Comparison of ENCODE assay signal across 16 cellular contexts in the genomic region with DNA sequence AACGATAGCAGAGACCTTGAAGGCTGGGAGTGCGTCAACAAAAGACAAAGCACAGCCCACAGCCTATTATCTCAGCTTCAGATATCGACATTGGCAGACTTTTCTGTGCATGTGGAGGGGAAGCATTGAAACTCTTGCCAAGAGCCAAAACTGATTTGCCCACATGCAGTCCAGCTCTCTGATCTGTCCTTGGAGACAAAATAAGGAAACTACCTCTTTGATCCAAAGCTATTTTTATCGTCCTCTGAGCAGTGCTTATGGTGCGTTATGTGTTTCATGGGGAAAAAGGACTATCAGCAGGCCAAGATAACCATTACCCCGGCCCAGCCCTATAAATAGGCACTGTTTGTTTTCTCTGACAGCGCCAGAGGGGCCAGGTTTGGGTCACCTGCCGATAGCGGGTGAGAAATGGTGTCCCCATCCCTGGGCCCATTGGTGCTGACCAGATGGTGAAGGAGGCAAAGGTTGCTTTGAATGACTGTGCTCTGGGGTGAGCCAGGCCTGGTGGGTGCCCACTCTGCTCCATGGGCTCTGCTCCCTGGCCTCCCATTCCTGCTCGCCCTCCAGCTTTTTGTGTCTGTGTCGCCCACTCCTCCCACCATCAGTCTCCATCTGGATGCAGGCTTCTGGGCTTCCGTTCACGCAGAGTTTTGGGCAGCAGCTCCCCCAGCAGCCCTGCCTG.
DNase-seq lines count a peak whose midpoint lies in the region; ATAC-seq and TF ChIP-seq lines count a peak whose summit lies in the region.
"Had no signal": no experiment of that assay in that cellular context is flagged by ENCODE, and none has a peak within 500 bp of the region (broad histone marks: within the 10 kb centered on the region; RNA-seq: fewer than 3 reads in every experiment).

No MANE protein-coding gene starts in this region.

- H4K20me1 ChIP-seq in SK-N-SH (ENCODE audit: insufficient read depth): no peaks in the 10 kb centered on the region

- H3K4me2 ChIP-seq in SK-N-SH: no peak overlapping the region

- CTCF ChIA-PET in SK-N-SH (lab: Yijun Ruan, JAX): no interaction called here

- POLR2A ChIA-PET in SK-N-SH (lab: Yijun Ruan, JAX): no interaction called here

- no peaks in the 10 kb centered on the region for H3K9me2 ChIP-seq in SK-N-SH

- H3K9me3 ChIP-seq in SK-N-SH (no peaks in the 10 kb centered on the region), endodermal cell (ENCODE audit: control insufficient read depth, low read length) (no peaks in the 10 kb centered on the region), right lobe of liver (no peaks in the 10 kb centered on the region), esophagus squamous epithelium (peaks cover 0 to 7% (median 0%) of the 10 kb centered on the region in 3 donors)
- H3K9me3 ChIP-seq: psoas muscle had no signal

- H2AFZ ChIP-seq in SK-N-SH (ENCODE audit: low read depth): no peak overlapping the region

- 53% methylated on average over 13 of the region's 13 CpGs for WGBS in SK-N-SH (ENCODE audit: low lambda C conversion rate)
- 93 to 94% methylated on average over 5 to 13 of the region's 13 CpGs for WGBS in endodermal cell (ENCODE audit: insufficient coverage in 1 of 2, insufficient read length in 1 of 2), 2 experiments
- WGBS in right lobe of liver (ENCODE audit: insufficient coverage, low coverage, low lambda C conversion rate, missing lambda C conversion rate): 52% methylated on average over 10 of the region's 13 CpGs
- 70 to 71% methylated on average over 8 to 13 of the region's 13 CpGs for WGBS in esophagus squamous epithelium, 2 donors

- H3K9me3 Mint-ChIP-seq in endodermal cell: no peaks in the 10 kb centered on the region
- H3K9me3 Mint-ChIP-seq: activated naive CD8-positive, alpha-beta T cell treated with anti-CD3 and anti-CD28 coated beads, Interleukin-2, amount 10 ng/mL, durations not matched to agents 7 days and 5 days had no signal

- TF ChIP-seq EP300 in SK-N-SH (IDR thresholded peaks at IDR 0.05; ENCODE audit: borderline replicate concordance in 1 of 2, low read depth in 1 of 2, low read length in 1 of 2): no peak

- no peaks in the 10 kb centered on the region for H3K36me3 ChIP-seq in SK-N-SH (replicated peaks in 1 of 2; ENCODE audit: control insufficient read depth in 1 of 2, insufficient read depth in 2 of 2, low read length in 1 of 2)
- no peaks in the 10 kb centered on the region for H3K36me3 ChIP-seq in endodermal cell (ENCODE audit: control insufficient read depth, insufficient read depth, low read length)
- H3K36me3 ChIP-seq in right lobe of liver: no peaks in the 10 kb centered on the region
- no peaks in the 10 kb centered on the region for H3K36me3 ChIP-seq in esophagus squamous epithelium

- no peaks in the 10 kb centered on the region for H3F3A ChIP-seq in SK-N-SH (replicated peaks; ENCODE audit: insufficient read depth)

- TF ChIP-seq CTCF in SK-N-SH (IDR thresholded peaks at IDR 0.05): no peak
- no peak for TF ChIP-seq CTCF in endodermal cell (conservative IDR thresholded peaks at IDR 0.05)
- no peak for TF ChIP-seq CTCF in right lobe of liver (IDR thresholded peaks at IDR 0.05)
- no peak for TF ChIP-seq CTCF in esophagus squamous epithelium (IDR thresholded peaks at IDR 0.05)

- H3K27ac Mint-ChIP-seq in endodermal cell: no peak overlapping the region
- H3K27ac Mint-ChIP-seq: activated naive CD8-positive, alpha-beta T cell treated with anti-CD3 and anti-CD28 coated beads, Interleukin-2, amount 10 ng/mL, durations not matched to agents 7 days and 5 days had no signal

- H3K4me3 ChIP-seq in SK-N-SH (ENCODE audit: low read depth in 2 of 2, low read length in 1 of 2) (no peak overlapping the region), endodermal cell (ENCODE audit: low read length) (no peak overlapping the region), right lobe of liver (no peak overlapping the region), esophagus squamous epithelium (no peak overlapping the region)
- H3K4me3 ChIP-seq: psoas muscle had no signal

- peaks cover 27% of the 10 kb centered on the region for H3K4me1 Mint-ChIP-seq in endodermal cell
- H3K4me1 Mint-ChIP-seq: activated naive CD8-positive, alpha-beta T cell treated with anti-CD3 and anti-CD28 coated beads, Interleukin-2, amount 10 ng/mL, durations not matched to agents 7 days and 5 days had no signal

- no peak overlapping the region for H3K4me3 Mint-ChIP-seq in endodermal cell
- H3K4me3 Mint-ChIP-seq: activated naive CD8-positive, alpha-beta T cell treated with anti-CD3 and anti-CD28 coated beads, Interleukin-2, amount 10 ng/mL, durations not matched to agents 7 days and 5 days had no signal

- no peak for TF ChIP-seq POLR2A in right lobe of liver (IDR thresholded peaks at IDR 0.05)
- TF ChIP-seq POLR2A in esophagus squamous epithelium (IDR thresholded peaks at IDR 0.05): no peak

- H3K79me2 ChIP-seq in SK-N-SH (ENCODE audit: insufficient read depth): no peaks in the 10 kb centered on the region

- no peak overlapping the region for H3K9ac ChIP-seq in SK-N-SH
- no peak overlapping the region for H3K9ac ChIP-seq in endodermal cell (ENCODE audit: extremely low read depth, low read length, poor library complexity, severe bottlenecking)

- H3K27me3 ChIP-seq in SK-N-SH (ENCODE audit: insufficient read depth) (no peaks in the 10 kb centered on the region), endodermal cell (ENCODE audit: control insufficient read depth, insufficient read depth, low read length, poor library complexity, severe bottlenecking) (no peaks in the 10 kb centered on the region), right lobe of liver (no peaks in the 10 kb centered on the region), esophagus squamous epithelium (peaks cover 0 to 19% (median 0%) of the 10 kb centered on the region in 4 donors)

- TF ChIP-seq RAD21 in SK-N-SH (IDR thresholded peaks at IDR 0.05; ENCODE audit: low read length): no peak

- H3K4me1 ChIP-seq in SK-N-SH (ENCODE audit: control insufficient read depth in 1 of 2, insufficient read depth in 2 of 2, low read depth in 1 of 2, low read length in 1 of 2) (peaks cover 0 to 16% of the 10 kb centered on the region in 2 experiments; a peak in 1 of 4 replicates), endodermal cell (ENCODE audit: control insufficient read depth, insufficient read depth, low read length) (peaks cover 6% of the 10 kb centered on the region), right lobe of liver (no peaks in the 10 kb centered on the region), esophagus squamous epithelium (peaks cover 0 to 17% (median 0%) of the 10 kb centered on the region in 3 donors)
- H3K4me1 ChIP-seq: psoas muscle had no signal

- intact Hi-C loops in right lobe of liver (cut with DNase I) (no loop called here), esophagus squamous epithelium (cut with DNase I) (no loop called here)

- H3K27me3 Mint-ChIP-seq in endodermal cell (ENCODE audit: insufficient read depth): peaks cover 31% of the 10 kb centered on the region

- H3K27ac ChIP-seq in SK-N-SH (ENCODE audit: low read depth in 2 of 2, low read length in 1 of 2): peak overlapping the region in 1 of 2 experiments; percentile 76; a peak in 2 of 4 replicates
- H3K27ac ChIP-seq in endodermal cell (ENCODE audit: low read depth, low read length): peak overlapping the region; percentile 38
- H3K27ac ChIP-seq in right lobe of liver: no peak overlapping the region
- H3K27ac ChIP-seq in esophagus squamous epithelium: no peak overlapping the region
- H3K27ac ChIP-seq: psoas muscle had no signal

- H3K36me3 Mint-ChIP-seq in endodermal cell (ENCODE audit: low read depth): no peaks in the 10 kb centered on the region
- H3K36me3 Mint-ChIP-seq: activated naive CD8-positive, alpha-beta T cell treated with anti-CD3 and anti-CD28 coated beads, Interleukin-2, amount 10 ng/mL, durations not matched to agents 7 days and 5 days had no signal

- peak; percentile 47 for DNase-seq in SK-N-SH
- peak; percentile 33 for DNase-seq in endodermal cell
- no peak for DNase-seq in right lobe of liver
- DNase-seq in ureter (ENCODE audit: low spot score): peak; percentile 33
- no peak for DNase-seq in NK-92 treated with Interleukin-12 subunit alpha and Interleukin-12 subunit beta, amount 100 ng/mL, for 24 hours (lab: John Stamatoyannopoulos, UW)
- DNase-seq in NCI-H1092 treated with DMSO at 0.1 percent for 48 hours (lab: John Stamatoyannopoulos, UW): no peak
- no peak for DNase-seq in esophagus squamous epithelium (lab: John Stamatoyannopoulos, UW)
- DNase-seq: activated CD4-positive, CD25-positive, alpha-beta regulatory T cell; activated naive CD8-positive, alpha-beta T cell treated with anti-CD3 and anti-CD28 coated beads, Interleukin-2, amount 10 ng/mL, durations not matched to agents 7 days and 5 days; KBM-7; NCI-H1105 treated with DMSO at 0.1 percent for 48 hours; NCI-H510A; psoas muscle; T-helper 1 cell had no signal

- ATAC-seq in SK-N-SH treated with all-trans-retinoic acid at 6 μM for 48 hours: no peak
- ATAC-seq in right lobe of liver: peak; percentile 61 to 80 (median 72)
- ATAC-seq: HCT116, psoas muscle had no signal

TF ChIP-seq in SK-N-SH, 30 proteins besides CTCF, POLR2A, EP300 and RAD21 (continues in another document):
- TF ChIP-seq GATA2 (CRISPR knock-in tag; IDR thresholded peaks at IDR 0.05): no peak

TF ChIP-seq in SK-N-SH treated with all-trans-retinoic acid at 6 μM for 48 hours, 23 proteins besides CTCF, POLR2A, EP300 and RAD21 (continues in another document):
- TF ChIP-seq PPARA (CRISPR knock-in tag; IDR thresholded peaks at IDR 0.05; ENCODE audit: borderline replicate concordance) (no peak), ZNF70 (CRISPR knock-in tag; IDR thresholded peaks at IDR 0.05) (no peak), ZFP3 (CRISPR knock-in tag; IDR thresholded peaks at IDR 0.05) (no peak), ZNF8 (CRISPR knock-in tag; IDR thresholded peaks at IDR 0.05) (no peak), ESRRG (CRISPR knock-in tag; IDR thresholded peaks at IDR 0.05) (no peak), ZNF565 (CRISPR knock-in tag; conservative IDR thresholded peaks at IDR 0.05; ENCODE audit: low read depth) (no peak), CSDC2 (CRISPR knock-in tag; IDR thresholded peaks at IDR 0.05) (no peak), RARB (CRISPR knock-in tag; IDR thresholded peaks at IDR 0.05) (no peak), SNAI2 (CRISPR knock-in tag; IDR thresholded peaks at IDR 0.05) (no peak)
- TF ChIP-seq, protein P1, sequence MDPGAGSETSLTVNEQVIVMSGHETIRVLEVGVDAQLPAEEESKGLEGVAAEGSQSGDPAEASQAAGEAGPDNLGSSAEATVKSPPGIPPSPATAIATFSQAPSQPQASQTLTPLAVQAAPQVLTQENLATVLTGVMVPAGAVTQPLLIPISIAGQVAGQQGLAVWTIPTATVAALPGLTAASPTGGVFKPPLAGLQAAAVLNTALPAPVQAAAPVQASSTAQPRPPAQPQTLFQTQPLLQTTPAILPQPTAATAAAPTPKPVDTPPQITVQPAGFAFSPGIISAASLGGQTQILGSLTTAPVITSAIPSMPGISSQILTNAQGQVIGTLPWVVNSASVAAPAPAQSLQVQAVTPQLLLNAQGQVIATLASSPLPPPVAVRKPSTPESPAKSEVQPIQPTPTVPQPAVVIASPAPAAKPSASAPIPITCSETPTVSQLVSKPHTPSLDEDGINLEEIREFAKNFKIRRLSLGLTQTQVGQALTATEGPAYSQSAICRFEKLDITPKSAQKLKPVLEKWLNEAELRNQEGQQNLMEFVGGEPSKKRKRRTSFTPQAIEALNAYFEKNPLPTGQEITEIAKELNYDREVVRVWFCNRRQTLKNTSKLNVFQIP (CRISPR knock-in tag; IDR thresholded peaks at IDR 0.05; ENCODE audit: borderline replicate concordance, low read depth): no peak

Comparison
In these comparisons a context has a peak if more than half of its experiments do, and no peak if none do; other contexts are left out.
1. DNase-seq: peak in SK-N-SH (single experiment), endodermal cell (single experiment) and ureter (single experiment); none in right lobe of liver (0 of 3), NK-92 treated with Interleukin-12 subunit alpha and Interleukin-12 subunit beta, amount 100 ng/mL, for 24 hours (single experiment), NCI-H1092 treated with DMSO at 0.1 percent for 48 hours (single experiment) and esophagus squamous epithelium (single experiment).